16 cellular contexts compared by ENCODE assay signal in genomic region chr4:1338752-1339414, GRCh38. TPM values are rescaled to one million over a fixed set of nuclear protein-coding genes. Genes with fewer than 3 reads are reported as not detected.
A peak's percentile ranks its signal among the peaks of the same experiment; 100 is the strongest.
DNase-seq lines count a peak whose midpoint lies in the region; ATAC-seq and TF ChIP-seq lines count a peak whose summit lies in the region.
"Had no signal": no experiment of that assay in that cellular context is flagged by ENCODE, and none has a peak within 500 bp of the region (broad histone marks: within the 10 kb centered on the region; RNA-seq: fewer than 3 reads in every experiment).

No MANE protein-coding gene starts in this region.

- CTCF ChIA-PET in HCT116 (lab: Charles Lee): no interaction called here

- H3K36me3 Mint-ChIP-seq in CD4-positive, CD25-positive, alpha-beta regulatory T cell: peaks cover 33% of the 10 kb centered on the region
- H3K36me3 Mint-ChIP-seq in activated naive CD8-positive, alpha-beta T cell treated with anti-CD3 and anti-CD28 coated beads for 36 hours: peaks cover 38% of the 10 kb centered on the region
- H3K36me3 Mint-ChIP-seq in nephron progenitor cell (ENCODE audit: low read depth): peaks cover 93% of the 10 kb centered on the region

- TF ChIP-seq CTCF in HCT116 (IDR thresholded peaks at IDR 0.05 in 2 of 3, conservative IDR thresholded peaks at IDR 0.05 in 1 of 3; ENCODE audit: borderline replicate concordance in 1 of 3, insufficient read depth in 1 of 3, low read depth in 2 of 3, low read length in 2 of 3) (no peak), nephron progenitor cell (IDR thresholded peaks at IDR 0.05) (no peak)

- H3K4me3 Mint-ChIP-seq in CD4-positive, CD25-positive, alpha-beta regulatory T cell: peak overlapping the region in 1 of 4 donors; percentile 15
- no peak overlapping the region for H3K4me3 Mint-ChIP-seq in activated naive CD8-positive, alpha-beta T cell treated with anti-CD3 and anti-CD28 coated beads for 36 hours
- H3K4me3 Mint-ChIP-seq in nephron progenitor cell: no peak overlapping the region

- H3K27ac ChIP-seq in CD4-positive, CD25-positive, alpha-beta regulatory T cell (ENCODE audit: insufficient read depth, low read length, poor library complexity, severe bottlenecking): no peak overlapping the region
- H3K27ac ChIP-seq in HCT116 (ENCODE audit: low read depth, low read length): peak overlapping the region; percentile 72
- H3K27ac ChIP-seq: BLaER1, SJCRH30 had no signal

- no peaks in the 10 kb centered on the region for H3K4me1 ChIP-seq in CD4-positive, CD25-positive, alpha-beta regulatory T cell (ENCODE audit: control insufficient read depth, insufficient read depth, low read length, poor library complexity, severe bottlenecking)
- peaks cover 9 to 30% of the 10 kb centered on the region in 2 experiments; a peak in 3 of 4 replicates for H3K4me1 ChIP-seq in HCT116 (ENCODE audit: control insufficient read depth in 1 of 2, insufficient read depth in 2 of 2, low read length in 2 of 2)
- H3K4me1 ChIP-seq: SJCRH30 had no signal

- H3K27ac Mint-ChIP-seq in CD4-positive, CD25-positive, alpha-beta regulatory T cell: peak overlapping the region in 2 of 3 donors; percentile 20 to 42
- peak overlapping the region; percentile 56 for H3K27ac Mint-ChIP-seq in activated naive CD8-positive, alpha-beta T cell treated with anti-CD3 and anti-CD28 coated beads for 36 hours
- peak overlapping the region; percentile 47 for H3K27ac Mint-ChIP-seq in nephron progenitor cell

- no peak overlapping the region for H3K4me3 ChIP-seq in CD4-positive, CD25-positive, alpha-beta regulatory T cell (ENCODE audit: low read depth, low read length)
- H3K4me3 ChIP-seq in HCT116 (replicated peaks in 1 of 2; ENCODE audit: low read depth in 1 of 2, low read length in 2 of 2): no peak overlapping the region
- H3K4me3 ChIP-seq: BLaER1, SJCRH30 had no signal

- no peak for TF ChIP-seq RAD21 in HCT116 (IDR thresholded peaks at IDR 0.05; ENCODE audit: low read depth)

- no peak for TF ChIP-seq POLR2A in HCT116 (IDR thresholded peaks at IDR 0.05; ENCODE audit: borderline replicate concordance, extremely low read depth, insufficient read depth, insufficient read length)

- H3K4me2 ChIP-seq in HCT116 (ENCODE audit: low read length): no peak overlapping the region
- H3K4me2 ChIP-seq: BLaER1 had no signal

- no peaks in the 10 kb centered on the region for H4K20me1 ChIP-seq in HCT116 (ENCODE audit: insufficient read depth)

- peaks cover 0 to 2% (median 1%) of the 10 kb centered on the region in 4 donors for H3K4me1 Mint-ChIP-seq in CD4-positive, CD25-positive, alpha-beta regulatory T cell
- peaks cover 24% of the 10 kb centered on the region for H3K4me1 Mint-ChIP-seq in activated naive CD8-positive, alpha-beta T cell treated with anti-CD3 and anti-CD28 coated beads for 36 hours
- no peaks in the 10 kb centered on the region for H3K4me1 Mint-ChIP-seq in nephron progenitor cell

- H2AFZ ChIP-seq in HCT116 (ENCODE audit: low read depth, low read length, poor library complexity, severe bottlenecking): no peak overlapping the region

- no peak for ATAC-seq in CD4-positive, CD25-positive, alpha-beta regulatory T cell (ENCODE audit: low read depth in 2 of 2)
- ATAC-seq in HCT116: no peak
- ATAC-seq in GM19328 (IDR thresholded peaks at IDR 0.05; ENCODE audit: unreplicated experiment): no peak
- no peak for ATAC-seq in activated CD4-positive, CD25-positive, alpha-beta regulatory T cell treated with anti-CD3 and anti-CD28 coated beads, Interleukin-2, amount 50 U/mL, for 24 hours

- H3K27me3 Mint-ChIP-seq in CD4-positive, CD25-positive, alpha-beta regulatory T cell: no peaks in the 10 kb centered on the region
- no peaks in the 10 kb centered on the region for H3K27me3 Mint-ChIP-seq in activated naive CD8-positive, alpha-beta T cell treated with anti-CD3 and anti-CD28 coated beads for 36 hours
- H3K27me3 Mint-ChIP-seq in nephron progenitor cell (ENCODE audit: low read depth, poor library complexity): no peaks in the 10 kb centered on the region

- H3K79me2 ChIP-seq in HCT116 (ENCODE audit: insufficient read depth, low read length): peaks cover 6% of the 10 kb centered on the region; the same call in 1 of the 2 replicates

- POLR2A ChIA-PET in HCT116 (lab: Charles Lee): no interaction called here

- peaks cover 52% of the 10 kb centered on the region for H3K36me3 ChIP-seq in CD4-positive, CD25-positive, alpha-beta regulatory T cell (ENCODE audit: control insufficient read depth, insufficient read depth, low read length)
- H3K36me3 ChIP-seq in HCT116 (ENCODE audit: control insufficient read depth in 1 of 2, insufficient read depth in 2 of 2, low read length in 2 of 2): peaks cover 14 to 48% of the 10 kb centered on the region in 2 experiments

- DNase-seq in CD4-positive, CD25-positive, alpha-beta regulatory T cell: no peak
- DNase-seq in HCT116 (ENCODE audit: low read depth, low spot score) (no peak), nephron progenitor cell (no peak), cerebellar nuclear complex (lab: John Stamatoyannopoulos, UW) (no peak)
- DNase-seq in activated naive CD8-positive, alpha-beta T cell treated with anti-CD3 and anti-CD28 coated beads for 36 hours: no peak
- DNase-seq: DMS153, EL, H7, Karpas-422, NCI-H1417, NCI-H2029, NCI-H510A treated with DMSO at 0.1 percent for 48 hours, SJCRH30 had no signal

- no peak overlapping the region for H3K9ac ChIP-seq in HCT116 (ENCODE audit: low read length)
- H3K9ac ChIP-seq: BLaER1 had no signal

- no peaks in the 10 kb centered on the region for H3K9me2 ChIP-seq in HCT116 (ENCODE audit: insufficient read depth)

- RAD21 ChIA-PET in HCT116 (lab: Charles Lee; ENCODE audit: low non-redundant PET in 1 of 2, low total read pairs in 2 of 2, uncharacterized antibody in 2 of 2, unreplicated experiment in 2 of 2): no interaction called here

- no peaks in the 10 kb centered on the region for H3K9me3 Mint-ChIP-seq in CD4-positive, CD25-positive, alpha-beta regulatory T cell
- peaks cover 7% of the 10 kb centered on the region for H3K9me3 Mint-ChIP-seq in activated naive CD8-positive, alpha-beta T cell treated with anti-CD3 and anti-CD28 coated beads for 36 hours
- H3K9me3 Mint-ChIP-seq in nephron progenitor cell: peaks cover 28% of the 10 kb centered on the region

- no peaks in the 10 kb centered on the region for H3K9me3 ChIP-seq in CD4-positive, CD25-positive, alpha-beta regulatory T cell (ENCODE audit: control insufficient read depth in 2 of 2, low read length in 2 of 2)
- H3K9me3 ChIP-seq in HCT116 (ENCODE audit: control insufficient read depth in 1 of 2, insufficient read depth in 1 of 2, low read depth in 1 of 2, low read length in 2 of 2): no peaks in the 10 kb centered on the region
- H3K9me3 ChIP-seq: BLaER1, SJCRH30 had no signal

- intact Hi-C loops in HCT116 (cut with micrococcal nuclease): no loop called here

- BruUV-seq in HCT116 (replicated peaks; lab: Mats Ljungman, UMichigan): no TSS peak

- H3K27me3 ChIP-seq in CD4-positive, CD25-positive, alpha-beta regulatory T cell (ENCODE audit: control insufficient read depth, insufficient read depth, low read length): no peaks in the 10 kb centered on the region
- H3K27me3 ChIP-seq in HCT116 (ENCODE audit: insufficient read depth, low read length): no peaks in the 10 kb centered on the region
- H3K27me3 ChIP-seq: BLaER1, SJCRH30 had no signal

TF ChIP-seq in HCT116, 20 proteins besides CTCF, POLR2A, EP300 and RAD21:
- TF ChIP-seq YY1 (IDR thresholded peaks at IDR 0.05; ENCODE audit: extremely low read depth, insufficient replicate concordance, low read depth, low read length): no peak

RNA-seq across cellular contexts. Expression of gene UVSSA, which starts 8.1 kb away (rescaled TPM):
- 42.9 TPM for total RNA-seq in CD4-positive, CD25-positive, alpha-beta regulatory T cell
- polyA plus RNA-seq in CD4-positive, CD25-positive, alpha-beta regulatory T cell: 1 to 10 TPM; 2.1 to 4.4 (median 3.4) TPM
- total RNA-seq in HCT116 (2021; ENCODE audit: unreplicated experiment): 30.5 TPM
- 12.1 and 15.2 TPM in 2 replicates for polyA plus RNA-seq in HCT116 (2012)
- total RNA-seq in activated naive CD8-positive, alpha-beta T cell treated with anti-CD3 and anti-CD28 coated beads for 36 hours: 10 to 100 TPM; 13.2 to 14.1 TPM

RNA-seq across cellular contexts. Expression of gene MAEA, which starts 49.2 kb away (rescaled TPM):
- 77.7 TPM for total RNA-seq in CD4-positive, CD25-positive, alpha-beta regulatory T cell
- polyA plus RNA-seq in CD4-positive, CD25-positive, alpha-beta regulatory T cell: 10 to 100 TPM; 61.2 to 76.2 (median 66.2) TPM
- total RNA-seq in HCT116 (2021; ENCODE audit: unreplicated experiment): 88.3 TPM
- polyA plus RNA-seq in HCT116 (2012): 66.7 and 73.2 TPM in 2 replicates
- total RNA-seq in activated naive CD8-positive, alpha-beta T cell treated with anti-CD3 and anti-CD28 coated beads for 36 hours: 10 to 100 TPM; 51.3 to 53.2 TPM
